Comparison of ENCODE assay signal across 8 cellular contexts in the genomic region with DNA sequence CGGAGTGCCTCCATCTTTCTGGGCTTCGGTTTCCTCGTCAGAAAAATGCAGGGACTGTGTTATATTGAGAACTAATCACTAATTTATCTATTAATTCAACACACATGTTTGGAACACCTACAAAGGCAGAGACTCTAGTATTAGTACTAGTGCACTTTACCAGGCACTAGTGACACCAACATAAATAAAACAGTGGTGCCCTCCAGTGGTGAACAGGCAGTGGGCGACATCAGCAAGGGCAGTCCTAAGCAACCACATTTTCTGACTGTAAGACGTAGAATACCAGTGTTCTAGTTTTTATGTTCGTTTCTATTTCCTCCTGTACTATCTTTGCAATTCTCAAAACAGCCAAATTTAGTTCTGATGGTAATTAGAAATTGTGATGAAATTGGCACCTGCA.
DNase-seq lines count a peak whose midpoint lies in the region; ATAC-seq and TF ChIP-seq lines count a peak whose summit lies in the region.

No MANE protein-coding gene starts in this region.

- no peak overlapping the region for H3K27ac ChIP-seq in esophagus squamous epithelium
- no peak overlapping the region for H3K27ac ChIP-seq in spleen

- peak; percentile 72 for ATAC-seq in GM19455 (IDR thresholded peaks at IDR 0.05; ENCODE audit: unreplicated experiment)
- ATAC-seq in SK-N-SH treated with all-trans-retinoic acid at 6 μM for 48 hours = peak; percentile 81

- no peaks in the 10 kb centered on the region for H3K9me3 ChIP-seq in esophagus squamous epithelium
- H3K9me3 ChIP-seq in spleen = no peaks in the 10 kb centered on the region

- WGBS in esophagus squamous epithelium, 2 donors = 69 to 75% methylated on average over 5 to 6 of the region's 6 CpGs
- WGBS in spleen, 5 donors = 47 to 68% (median 66%) methylated on average over 6 of the region's 6 CpGs

- TF ChIP-seq POLR2A in esophagus squamous epithelium (IDR thresholded peaks at IDR 0.05) = no peak
- TF ChIP-seq POLR2A in spleen (IDR thresholded peaks at IDR 0.05) = no peak

- H3K4me1 ChIP-seq in esophagus squamous epithelium (peaks cover 0 to 12% (median 0%) of the 10 kb centered on the region in 3 donors), spleen (peaks cover 0 to 21% (median 0%) of the 10 kb centered on the region in 6 donors)

- H3K27me3 ChIP-seq in esophagus squamous epithelium = no peaks in the 10 kb centered on the region
- no peaks in the 10 kb centered on the region for H3K27me3 ChIP-seq in spleen (replicated peaks in 1 of 7)

- no peak overlapping the region for H3K4me3 ChIP-seq in esophagus squamous epithelium
- no peak overlapping the region for H3K4me3 ChIP-seq in spleen

- H3K36me3 ChIP-seq in esophagus squamous epithelium (peaks cover 0 to 77% (median 3%) of the 10 kb centered on the region in 3 donors), spleen (peaks cover 0 to 92% (median 35%) of the 10 kb centered on the region in 6 donors)

- intact Hi-C loops in esophagus squamous epithelium (cut with DNase I) = no loop called here
- intact Hi-C loops in spleen (cut with DNase I; ENCODE audit: low total_unique reads) = loop anchor here (10.0 kb wide), 1 partner anchor 207 kb away; no protein-coding TSS in a partner anchor
- intact Hi-C loops in posterior vena cava (cut with DNase I) = no loop called here

- TF ChIP-seq CTCF in esophagus squamous epithelium (IDR thresholded peaks at IDR 0.05) = peak in 5 of 6 experiments; percentile 36 to 69 (median 42)
- peak in 9 of 11 experiments; percentile 32 to 68 (median 50) for TF ChIP-seq CTCF in spleen (IDR thresholded peaks at IDR 0.05 in 8 of 11, conservative IDR thresholded peaks at IDR 0.05 in 3 of 11)

- DNase-seq in NCI-H2107 treated with DMSO at 0.1 percent for 48 hours (lab: John Stamatoyannopoulos, UW; ENCODE audit: unreplicated experiment) = peak; percentile 7
- no peak for DNase-seq in NCI-H2107 (lab: John Stamatoyannopoulos, UW)
- DNase-seq in HT-29 (ENCODE audit: low spot score) = peak; percentile 41
- DNase-seq in esophagus squamous epithelium (lab: John Stamatoyannopoulos, UW) = no peak
- no peak for DNase-seq in spleen
- no peak for DNase-seq in posterior vena cava (ENCODE audit: low spot score)

TF ChIP-seq in SK-N-SH treated with all-trans-retinoic acid at 6 μM for 48 hours, 23 proteins besides CTCF, POLR2A, EP300 and RAD21:
- TF ChIP-seq ZNF565 (CRISPR knock-in tag; conservative IDR thresholded peaks at IDR 0.05; ENCODE audit: low read depth) (no peak), ZNF70 (CRISPR knock-in tag; IDR thresholded peaks at IDR 0.05) (no peak), PPARA (CRISPR knock-in tag; IDR thresholded peaks at IDR 0.05; ENCODE audit: borderline replicate concordance) (no peak), ARNTL (CRISPR knock-in tag; IDR thresholded peaks at IDR 0.05; ENCODE audit: borderline replicate concordance, low read depth) (no peak), TCF4 (CRISPR knock-in tag; IDR thresholded peaks at IDR 0.05; ENCODE audit: borderline replicate concordance) (no peak), TOX (CRISPR knock-in tag; IDR thresholded peaks at IDR 0.05; ENCODE audit: borderline replicate concordance) (no peak), SNAI2 (CRISPR knock-in tag; IDR thresholded peaks at IDR 0.05) (no peak), RARB (CRISPR knock-in tag; IDR thresholded peaks at IDR 0.05) (no peak), ESRRG (CRISPR knock-in tag; IDR thresholded peaks at IDR 0.05) (no peak), CSDC2 (CRISPR knock-in tag; IDR thresholded peaks at IDR 0.05) (no peak), OSR1 (CRISPR knock-in tag; IDR thresholded peaks at IDR 0.05) (no peak)
- TF ChIP-seq, protein P1, sequence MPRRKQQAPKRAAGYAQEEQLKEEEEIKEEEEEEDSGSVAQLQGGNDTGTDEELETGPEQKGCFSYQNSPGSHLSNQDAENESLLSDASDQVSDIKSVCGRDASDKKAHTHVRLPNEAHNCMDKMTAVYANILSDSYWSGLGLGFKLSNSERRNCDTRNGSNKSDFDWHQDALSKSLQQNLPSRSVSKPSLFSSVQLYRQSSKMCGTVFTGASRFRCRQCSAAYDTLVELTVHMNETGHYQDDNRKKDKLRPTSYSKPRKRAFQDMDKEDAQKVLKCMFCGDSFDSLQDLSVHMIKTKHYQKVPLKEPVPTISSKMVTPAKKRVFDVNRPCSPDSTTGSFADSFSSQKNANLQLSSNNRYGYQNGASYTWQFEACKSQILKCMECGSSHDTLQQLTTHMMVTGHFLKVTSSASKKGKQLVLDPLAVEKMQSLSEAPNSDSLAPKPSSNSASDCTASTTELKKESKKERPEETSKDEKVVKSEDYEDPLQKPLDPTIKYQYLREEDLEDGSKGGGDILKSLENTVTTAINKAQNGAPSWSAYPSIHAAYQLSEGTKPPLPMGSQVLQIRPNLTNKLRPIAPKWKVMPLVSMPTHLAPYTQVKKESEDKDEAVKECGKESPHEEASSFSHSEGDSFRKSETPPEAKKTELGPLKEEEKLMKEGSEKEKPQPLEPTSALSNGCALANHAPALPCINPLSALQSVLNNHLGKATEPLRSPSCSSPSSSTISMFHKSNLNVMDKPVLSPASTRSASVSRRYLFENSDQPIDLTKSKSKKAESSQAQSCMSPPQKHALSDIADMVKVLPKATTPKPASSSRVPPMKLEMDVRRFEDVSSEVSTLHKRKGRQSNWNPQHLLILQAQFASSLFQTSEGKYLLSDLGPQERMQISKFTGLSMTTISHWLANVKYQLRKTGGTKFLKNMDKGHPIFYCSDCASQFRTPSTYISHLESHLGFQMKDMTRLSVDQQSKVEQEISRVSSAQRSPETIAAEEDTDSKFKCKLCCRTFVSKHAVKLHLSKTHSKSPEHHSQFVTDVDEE (CRISPR knock-in tag; IDR thresholded peaks at IDR 0.05) = no peak
- TF ChIP-seq, protein P2, sequence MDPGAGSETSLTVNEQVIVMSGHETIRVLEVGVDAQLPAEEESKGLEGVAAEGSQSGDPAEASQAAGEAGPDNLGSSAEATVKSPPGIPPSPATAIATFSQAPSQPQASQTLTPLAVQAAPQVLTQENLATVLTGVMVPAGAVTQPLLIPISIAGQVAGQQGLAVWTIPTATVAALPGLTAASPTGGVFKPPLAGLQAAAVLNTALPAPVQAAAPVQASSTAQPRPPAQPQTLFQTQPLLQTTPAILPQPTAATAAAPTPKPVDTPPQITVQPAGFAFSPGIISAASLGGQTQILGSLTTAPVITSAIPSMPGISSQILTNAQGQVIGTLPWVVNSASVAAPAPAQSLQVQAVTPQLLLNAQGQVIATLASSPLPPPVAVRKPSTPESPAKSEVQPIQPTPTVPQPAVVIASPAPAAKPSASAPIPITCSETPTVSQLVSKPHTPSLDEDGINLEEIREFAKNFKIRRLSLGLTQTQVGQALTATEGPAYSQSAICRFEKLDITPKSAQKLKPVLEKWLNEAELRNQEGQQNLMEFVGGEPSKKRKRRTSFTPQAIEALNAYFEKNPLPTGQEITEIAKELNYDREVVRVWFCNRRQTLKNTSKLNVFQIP (CRISPR knock-in tag; IDR thresholded peaks at IDR 0.05; ENCODE audit: borderline replicate concordance, low read depth) = no peak

Comparison
In these comparisons a context has a peak if more than half of its experiments do, and no peak if none do; other contexts are left out.
1. DNase-seq: peak in NCI-H2107 treated with DMSO at 0.1 percent for 48 hours (single experiment) and HT-29 (single experiment); none in NCI-H2107 (single experiment), esophagus squamous epithelium (single experiment), spleen (single experiment) and posterior vena cava (single experiment).